ENCODE assay signal across 1 cellular context in the genomic region with DNA sequence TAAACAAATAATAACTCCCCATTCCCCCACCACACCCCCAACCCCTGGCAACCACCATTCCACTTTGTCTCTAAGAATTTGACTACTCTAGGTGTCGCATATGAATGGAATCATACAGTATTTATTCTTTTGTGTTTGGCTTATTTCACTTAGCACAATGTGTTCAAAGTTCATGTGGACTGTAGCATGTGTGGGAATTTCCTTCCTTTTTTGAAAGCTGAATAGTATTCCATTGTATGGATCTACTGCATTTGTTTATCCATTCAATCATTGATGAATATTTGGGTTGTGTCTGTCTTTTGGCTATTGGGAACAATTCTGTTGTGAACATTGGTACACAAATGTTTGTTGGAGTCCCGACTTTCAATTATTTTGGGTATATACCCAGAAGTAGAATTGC.
TF ChIP-seq lines count a peak whose summit lies in the region.

No MANE protein-coding gene starts in this region.

TF ChIP-seq in HepG2, 621 proteins besides CTCF, POLR2A, EP300 and RAD21 (continued from another document and continues in another):
- no peak for TF ChIP-seq AGO2 (optimal IDR thresholded peaks at IDR 0.05; ENCODE audit: low read depth, low read length)
- TF ChIP-seq ZNF230 (CRISPR knock-in tag; IDR thresholded peaks at IDR 0.05) = no peak
- no peak for TF ChIP-seq ZNF331 (CRISPR knock-in tag; IDR thresholded peaks at IDR 0.05)
- TF ChIP-seq GABPA (IDR thresholded peaks at IDR 0.05; ENCODE audit: low read depth, low read length) = no peak
- no peak for TF ChIP-seq GABPA (CRISPR knock-in tag; IDR thresholded peaks at IDR 0.05; ENCODE audit: low read depth)
- TF ChIP-seq ZFX (CRISPR knock-in tag; IDR thresholded peaks at IDR 0.05; ENCODE audit: low read depth) = no peak
- TF ChIP-seq, protein P1, sequence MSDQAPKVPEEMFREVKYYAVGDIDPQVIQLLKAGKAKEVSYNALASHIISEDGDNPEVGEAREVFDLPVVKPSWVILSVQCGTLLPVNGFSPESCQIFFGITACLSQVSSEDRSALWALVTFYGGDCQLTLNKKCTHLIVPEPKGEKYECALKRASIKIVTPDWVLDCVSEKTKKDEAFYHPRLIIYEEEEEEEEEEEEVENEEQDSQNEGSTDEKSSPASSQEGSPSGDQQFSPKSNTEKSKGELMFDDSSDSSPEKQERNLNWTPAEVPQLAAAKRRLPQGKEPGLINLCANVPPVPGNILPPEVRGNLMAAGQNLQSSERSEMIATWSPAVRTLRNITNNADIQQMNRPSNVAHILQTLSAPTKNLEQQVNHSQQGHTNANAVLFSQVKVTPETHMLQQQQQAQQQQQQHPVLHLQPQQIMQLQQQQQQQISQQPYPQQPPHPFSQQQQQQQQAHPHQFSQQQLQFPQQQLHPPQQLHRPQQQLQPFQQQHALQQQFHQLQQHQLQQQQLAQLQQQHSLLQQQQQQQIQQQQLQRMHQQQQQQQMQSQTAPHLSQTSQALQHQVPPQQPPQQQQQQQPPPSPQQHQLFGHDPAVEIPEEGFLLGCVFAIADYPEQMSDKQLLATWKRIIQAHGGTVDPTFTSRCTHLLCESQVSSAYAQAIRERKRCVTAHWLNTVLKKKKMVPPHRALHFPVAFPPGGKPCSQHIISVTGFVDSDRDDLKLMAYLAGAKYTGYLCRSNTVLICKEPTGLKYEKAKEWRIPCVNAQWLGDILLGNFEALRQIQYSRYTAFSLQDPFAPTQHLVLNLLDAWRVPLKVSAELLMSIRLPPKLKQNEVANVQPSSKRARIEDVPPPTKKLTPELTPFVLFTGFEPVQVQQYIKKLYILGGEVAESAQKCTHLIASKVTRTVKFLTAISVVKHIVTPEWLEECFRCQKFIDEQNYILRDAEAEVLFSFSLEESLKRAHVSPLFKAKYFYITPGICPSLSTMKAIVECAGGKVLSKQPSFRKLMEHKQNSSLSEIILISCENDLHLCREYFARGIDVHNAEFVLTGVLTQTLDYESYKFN (CRISPR knock-in tag; conservative IDR thresholded peaks at IDR 0.05) = peak; percentile 73
- TF ChIP-seq PCBP1 (IDR thresholded peaks at IDR 0.05; ENCODE audit: borderline replicate concordance, low read depth, low read length) = no peak
- TF ChIP-seq ZNF333 (CRISPR knock-in tag; IDR thresholded peaks at IDR 0.05; ENCODE audit: borderline replicate concordance) = no peak
- no peak for TF ChIP-seq CHD4 (IDR thresholded peaks at IDR 0.05; ENCODE audit: borderline replicate concordance, low read length)
- TF ChIP-seq RBM39 (IDR thresholded peaks at IDR 0.05; ENCODE audit: low read depth, low read length, poor library complexity, severe bottlenecking) = no peak
- no peak for TF ChIP-seq ZBTB34 (CRISPR knock-in tag; IDR thresholded peaks at IDR 0.05)
- no peak for TF ChIP-seq SCMH1 (CRISPR knock-in tag; IDR thresholded peaks at IDR 0.05; ENCODE audit: borderline replicate concordance)
- TF ChIP-seq CREM (IDR thresholded peaks at IDR 0.05) = no peak
- no peak for TF ChIP-seq CREM (CRISPR knock-in tag; IDR thresholded peaks at IDR 0.05)
- TF ChIP-seq ZNF10 (CRISPR knock-in tag; IDR thresholded peaks at IDR 0.05; ENCODE audit: borderline replicate concordance, low read depth) = no peak
- TF ChIP-seq ZNF83 (CRISPR knock-in tag; IDR thresholded peaks at IDR 0.05; ENCODE audit: borderline replicate concordance) = no peak
- no peak for TF ChIP-seq MIER3 (CRISPR knock-in tag; IDR thresholded peaks at IDR 0.05; ENCODE audit: borderline replicate concordance)
- TF ChIP-seq SKIL (CRISPR knock-in tag; IDR thresholded peaks at IDR 0.05; ENCODE audit: borderline replicate concordance) = no peak
- no peak for TF ChIP-seq NPAS2 (CRISPR knock-in tag; IDR thresholded peaks at IDR 0.05; ENCODE audit: borderline replicate concordance)
- TF ChIP-seq TRAFD1 (CRISPR knock-in tag; IDR thresholded peaks at IDR 0.05; ENCODE audit: borderline replicate concordance) = no peak
- TF ChIP-seq ZNF841 (CRISPR knock-in tag; IDR thresholded peaks at IDR 0.05; ENCODE audit: borderline replicate concordance) = no peak
- no peak for TF ChIP-seq ZNF552 (CRISPR knock-in tag; IDR thresholded peaks at IDR 0.05; ENCODE audit: borderline replicate concordance)
- TF ChIP-seq ZNF773 (CRISPR knock-in tag; IDR thresholded peaks at IDR 0.05; ENCODE audit: borderline replicate concordance) = no peak
- no peak for TF ChIP-seq ZBTB10 (CRISPR knock-in tag; IDR thresholded peaks at IDR 0.05; ENCODE audit: borderline replicate concordance)
- TF ChIP-seq, protein P2, sequence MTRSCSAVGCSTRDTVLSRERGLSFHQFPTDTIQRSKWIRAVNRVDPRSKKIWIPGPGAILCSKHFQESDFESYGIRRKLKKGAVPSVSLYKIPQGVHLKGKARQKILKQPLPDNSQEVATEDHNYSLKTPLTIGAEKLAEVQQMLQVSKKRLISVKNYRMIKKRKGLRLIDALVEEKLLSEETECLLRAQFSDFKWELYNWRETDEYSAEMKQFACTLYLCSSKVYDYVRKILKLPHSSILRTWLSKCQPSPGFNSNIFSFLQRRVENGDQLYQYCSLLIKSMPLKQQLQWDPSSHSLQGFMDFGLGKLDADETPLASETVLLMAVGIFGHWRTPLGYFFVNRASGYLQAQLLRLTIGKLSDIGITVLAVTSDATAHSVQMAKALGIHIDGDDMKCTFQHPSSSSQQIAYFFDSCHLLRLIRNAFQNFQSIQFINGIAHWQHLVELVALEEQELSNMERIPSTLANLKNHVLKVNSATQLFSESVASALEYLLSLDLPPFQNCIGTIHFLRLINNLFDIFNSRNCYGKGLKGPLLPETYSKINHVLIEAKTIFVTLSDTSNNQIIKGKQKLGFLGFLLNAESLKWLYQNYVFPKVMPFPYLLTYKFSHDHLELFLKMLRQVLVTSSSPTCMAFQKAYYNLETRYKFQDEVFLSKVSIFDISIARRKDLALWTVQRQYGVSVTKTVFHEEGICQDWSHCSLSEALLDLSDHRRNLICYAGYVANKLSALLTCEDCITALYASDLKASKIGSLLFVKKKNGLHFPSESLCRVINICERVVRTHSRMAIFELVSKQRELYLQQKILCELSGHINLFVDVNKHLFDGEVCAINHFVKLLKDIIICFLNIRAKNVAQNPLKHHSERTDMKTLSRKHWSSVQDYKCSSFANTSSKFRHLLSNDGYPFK (CRISPR knock-in tag; IDR thresholded peaks at IDR 0.05; ENCODE audit: borderline replicate concordance) = no peak
- TF ChIP-seq ZC3H4 (CRISPR knock-in tag; IDR thresholded peaks at IDR 0.05; ENCODE audit: borderline replicate concordance) = no peak
- TF ChIP-seq ATRX (CRISPR knock-in tag; IDR thresholded peaks at IDR 0.05; ENCODE audit: borderline replicate concordance) = no peak
- TF ChIP-seq, protein P3, sequence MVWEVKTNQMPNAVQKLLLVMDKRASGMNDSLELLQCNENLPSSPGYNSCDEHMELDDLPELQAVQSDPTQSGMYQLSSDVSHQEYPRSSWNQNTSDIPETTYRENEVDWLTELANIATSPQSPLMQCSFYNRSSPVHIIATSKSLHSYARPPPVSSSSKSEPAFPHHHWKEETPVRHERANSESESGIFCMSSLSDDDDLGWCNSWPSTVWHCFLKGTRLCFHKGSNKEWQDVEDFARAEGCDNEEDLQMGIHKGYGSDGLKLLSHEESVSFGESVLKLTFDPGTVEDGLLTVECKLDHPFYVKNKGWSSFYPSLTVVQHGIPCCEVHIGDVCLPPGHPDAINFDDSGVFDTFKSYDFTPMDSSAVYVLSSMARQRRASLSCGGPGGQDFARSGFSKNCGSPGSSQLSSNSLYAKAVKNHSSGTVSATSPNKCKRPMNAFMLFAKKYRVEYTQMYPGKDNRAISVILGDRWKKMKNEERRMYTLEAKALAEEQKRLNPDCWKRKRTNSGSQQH (CRISPR knock-in tag; IDR thresholded peaks at IDR 0.05; ENCODE audit: low read depth) = no peak
- peak; percentile 65; the same call in 1 of the 2 replicates for TF ChIP-seq TBX3 (IDR thresholded peaks at IDR 0.05; ENCODE audit: borderline replicate concordance)
- no peak for TF ChIP-seq IKZF5 (CRISPR knock-in tag; IDR thresholded peaks at IDR 0.05)
- no peak for TF ChIP-seq CC2D1A (CRISPR knock-in tag; IDR thresholded peaks at IDR 0.05)
- TF ChIP-seq ZFP90 (CRISPR knock-in tag; IDR thresholded peaks at IDR 0.05; ENCODE audit: borderline replicate concordance) = no peak
- TF ChIP-seq PPARG (CRISPR knock-in tag; conservative IDR thresholded peaks at IDR 0.05) = peak; percentile 81
- TF ChIP-seq ZSCAN12 (CRISPR knock-in tag; IDR thresholded peaks at IDR 0.05) = no peak
- TF ChIP-seq SMC3 (IDR thresholded peaks at IDR 0.05; ENCODE audit: low read length) = no peak
- TF ChIP-seq ZBTB8A (CRISPR knock-in tag; IDR thresholded peaks at IDR 0.05; ENCODE audit: borderline replicate concordance, low read depth) = no peak
- no peak for TF ChIP-seq SIX1 (CRISPR knock-in tag; IDR thresholded peaks at IDR 0.05; ENCODE audit: borderline replicate concordance)
- no peak for TF ChIP-seq ONECUT2 (CRISPR knock-in tag; IDR thresholded peaks at IDR 0.05)
- TF ChIP-seq ZNF747 (CRISPR knock-in tag; IDR thresholded peaks at IDR 0.05; ENCODE audit: borderline replicate concordance) = no peak
- no peak for TF ChIP-seq ZNF350 (CRISPR knock-in tag; IDR thresholded peaks at IDR 0.05; ENCODE audit: borderline replicate concordance, low read depth)
